In genomic region chr1:174021611-174022079, GRCh38 we compare ENCODE assay signal across 2 cellular contexts.
A peak's percentile ranks its signal among the peaks of the same experiment; 100 is the strongest.
TF ChIP-seq lines count a peak whose summit lies in the region.

No MANE protein-coding gene starts in this region.

TF ChIP-seq in SK-N-SH treated with all-trans-retinoic acid at 6 μM for 48 hours, 23 proteins besides CTCF, POLR2A, EP300 and RAD21 (continued from another document):
- no peak for TF ChIP-seq POU6F1 (CRISPR knock-in tag; IDR thresholded peaks at IDR 0.05; ENCODE audit: borderline replicate concordance, low read depth)
- TF ChIP-seq OSR1 (CRISPR knock-in tag; IDR thresholded peaks at IDR 0.05): no peak
- no peak for TF ChIP-seq TCF4 (CRISPR knock-in tag; IDR thresholded peaks at IDR 0.05; ENCODE audit: borderline replicate concordance)
- TF ChIP-seq PATZ1 (CRISPR knock-in tag; IDR thresholded peaks at IDR 0.05; ENCODE audit: borderline replicate concordance): no peak
- TF ChIP-seq CSDC2 (CRISPR knock-in tag; IDR thresholded peaks at IDR 0.05): no peak
- TF ChIP-seq TOX (CRISPR knock-in tag; IDR thresholded peaks at IDR 0.05; ENCODE audit: borderline replicate concordance): no peak
- no peak for TF ChIP-seq ZNF8 (CRISPR knock-in tag; IDR thresholded peaks at IDR 0.05)
- TF ChIP-seq SNAI2 (CRISPR knock-in tag; IDR thresholded peaks at IDR 0.05): no peak
- TF ChIP-seq GLIS3 (CRISPR knock-in tag; IDR thresholded peaks at IDR 0.05): no peak
- TF ChIP-seq PPARA (CRISPR knock-in tag; IDR thresholded peaks at IDR 0.05; ENCODE audit: borderline replicate concordance): no peak
- TF ChIP-seq ZFP3 (CRISPR knock-in tag; IDR thresholded peaks at IDR 0.05): no peak
- no peak for TF ChIP-seq ISL1 (CRISPR knock-in tag; IDR thresholded peaks at IDR 0.05)

TF ChIP-seq in K562, 482 proteins besides CTCF, POLR2A, EP300 and RAD21 (continued from another document and continues in another):
- no peak for TF ChIP-seq CHAMP1 (IDR thresholded peaks at IDR 0.05)
- no peak for TF ChIP-seq ZNF407 (IDR thresholded peaks at IDR 0.05; ENCODE audit: low read depth)
- no peak for TF ChIP-seq CBX2 (IDR thresholded peaks at IDR 0.05; ENCODE audit: insufficient read depth, low read length, poor library complexity, severe bottlenecking)
- TF ChIP-seq WHSC1 (IDR thresholded peaks at IDR 0.05; ENCODE audit: low read length): no peak
- no peak for TF ChIP-seq RBM34 (IDR thresholded peaks at IDR 0.05; ENCODE audit: borderline replicate concordance, insufficient read depth, low read length)
- TF ChIP-seq SREBF2 (CRISPR knock-in tag; IDR thresholded peaks at IDR 0.05): no peak
- TF ChIP-seq ELF2 (CRISPR knock-in tag; IDR thresholded peaks at IDR 0.05): no peak
- TF ChIP-seq TCF3 (CRISPR knock-in tag; IDR thresholded peaks at IDR 0.05): no peak
- TF ChIP-seq HDAC2 (IDR thresholded peaks at IDR 0.05): no peak
- no peak for TF ChIP-seq GTF2A2 (tag; IDR thresholded peaks at IDR 0.05)
- TF ChIP-seq SPI1 (IDR thresholded peaks at IDR 0.05; ENCODE audit: borderline replicate concordance, low read depth, low read length): peak; percentile 41; the same call in 1 of the 2 replicates
- TF ChIP-seq PHF20 (IDR thresholded peaks at IDR 0.05; ENCODE audit: partially characterized antibody): peak; percentile 29
- TF ChIP-seq ATF7 (IDR thresholded peaks at IDR 0.05): no peak
- no peak for TF ChIP-seq XRCC5 (IDR thresholded peaks at IDR 0.05; ENCODE audit: low read depth, low read length)
- TF ChIP-seq SMAD3 (CRISPR knock-in tag; conservative IDR thresholded peaks at IDR 0.05): no peak
- peak; percentile 52; the same call in 1 of the 2 replicates for TF ChIP-seq E2F4 (CRISPR knock-in tag; IDR thresholded peaks at IDR 0.05; ENCODE audit: low read depth)
- no peak for TF ChIP-seq FOXP4 (CRISPR knock-in tag; IDR thresholded peaks at IDR 0.05; ENCODE audit: borderline replicate concordance)
- TF ChIP-seq CREB1 (IDR thresholded peaks at IDR 0.05): peak; percentile 16; the same call in 1 of the 2 replicates
- peak; percentile 44 for TF ChIP-seq CREB1 (CRISPR knock-in tag; IDR thresholded peaks at IDR 0.05)
- 0 out of 2 replicates have a peak, but pooled peaks have one; percentile 32 for TF ChIP-seq ZBTB43 (CRISPR knock-in tag; IDR thresholded peaks at IDR 0.05)
- TF ChIP-seq MTF1 (CRISPR knock-in tag; IDR thresholded peaks at IDR 0.05; ENCODE audit: borderline replicate concordance): no peak
- TF ChIP-seq RBBP5 (IDR thresholded peaks at IDR 0.05; ENCODE audit: borderline replicate concordance, insufficient read depth, low read length, poor library complexity, severe bottlenecking): no peak
- TF ChIP-seq DLX4 (CRISPR knock-in tag; IDR thresholded peaks at IDR 0.05): no peak
- no peak for TF ChIP-seq SRSF1 (IDR thresholded peaks at IDR 0.05; ENCODE audit: low read depth, low read length)
